Comparison of ENCODE assay signal across 7 cellular contexts in genomic region chr9:35791321-35791921, GRCh38. TPM values are rescaled to one million over a fixed set of nuclear protein-coding genes. Genes with fewer than 3 reads are reported as not detected.
DNase-seq lines count a peak whose midpoint lies in the region; ATAC-seq, FAIRE-seq and TF ChIP-seq lines count a peak whose summit lies in the region.

Gene NPR2, plus strand, starts transcription at chr9:35791591. Its CDS starts 818 bp downstream, at chr9:35792409.

- peak within 1 kb of the TSS; percentile 30 for H3K4ac ChIP-seq in H1 (replicated peaks; ENCODE audit: insufficient read length, low read depth, low read length)

- peak within 1 kb of the TSS; percentile 78 for H3K18ac ChIP-seq in H1 (ENCODE audit: extremely low read depth, low read length)

- H3K4me3 ChIP-seq in OCI-LY3 (ENCODE audit: low read length) (peak within 1 kb of the TSS; percentile 66), H1 (ENCODE audit: extremely low read depth in 1 of 4, insufficient read depth in 2 of 4, low read depth in 3 of 4, low read length in 4 of 4) (peak within 1 kb of the TSS; percentile 52 to 67 (median 60)), lung (peak within 1 kb of the TSS; percentile 35), thoracic aorta (peak within 1 kb of the TSS; percentile 77)

- peak within 1 kb of the TSS; percentile 17 for H4K91ac ChIP-seq in H1 (replicated peaks; ENCODE audit: insufficient read length, low read length)

- no peak within 1 kb of the TSS for H3K14ac ChIP-seq in H1 (ENCODE audit: insufficient read length)

- CTCF ChIA-PET in H1 (lab: Charles Lee; ENCODE audit: partially characterized antibody), result interaction anchor here (0.9 to 2.6 kb wide), 8 partner anchors 12 to 91 kb away, joined by 3 to 26 read pairs (median 4); partner anchors contain the start of genes HINT2 and SPAG8

- H4K20me1 ChIP-seq in OCI-LY3 (ENCODE audit: insufficient read depth, low read length), result no peaks in the 10 kb centered on the region
- H4K20me1 ChIP-seq in H1 (replicated peaks in 1 of 2; ENCODE audit: control insufficient read depth in 1 of 2, insufficient read depth in 2 of 2, low read length in 2 of 2), result no peaks in the 10 kb centered on the region

- ATAC-seq in lung (ENCODE audit: insufficient read depth, low FRiP score) (peak; percentile 23), thoracic aorta (ENCODE audit: insufficient number of reproducible peaks, low FRiP score, low read depth) (no peak), GM18909 (IDR thresholded peaks at IDR 0.05; ENCODE audit: poor library complexity, unreplicated experiment) (no peak), HG02938 (IDR thresholded peaks at IDR 0.05; ENCODE audit: unreplicated experiment) (no peak)

- no peak within 1 kb of the TSS; the same call in 1 of the 2 replicates for H2BK5ac ChIP-seq in H1 (ENCODE audit: low read depth, low read length)

- no peak within 1 kb of the TSS for H3K56ac ChIP-seq in H1 (replicated peaks; ENCODE audit: insufficient read length, low read depth, low read length)

- no peak for TF ChIP-seq CTCF in OCI-LY3 (IDR thresholded peaks at IDR 0.05; ENCODE audit: low read depth, low read length)
- TF ChIP-seq CTCF in H1 (IDR thresholded peaks at IDR 0.05; ENCODE audit: control extremely low read depth in 1 of 3, insufficient read depth in 1 of 3, low read depth in 1 of 3, low read length in 3 of 3), result no peak
- no peak for TF ChIP-seq CTCF in lung (IDR thresholded peaks at IDR 0.05; ENCODE audit: control extremely low read depth, extremely low read depth)
- no peak for TF ChIP-seq CTCF in thoracic aorta (IDR thresholded peaks at IDR 0.05)

- H4K8ac ChIP-seq in H1 (ENCODE audit: extremely low read depth, insufficient read depth, low read length), result peak within 1 kb of the TSS; percentile 85

- no peak within 1 kb of the TSS for H2BK20ac ChIP-seq in H1 (ENCODE audit: low read length)

- 0% methylated on average over 4 of the region's 62 CpGs; no CpG with 5 or more reads in 1 of the 2 experiments for WGBS in H1 (ENCODE audit: extremely low coverage in 1 of 2, insufficient coverage in 1 of 2, insufficient read length in 1 of 2, insufficient replicate concordance in 2 of 2, low coverage in 1 of 2, low lambda C conversion rate in 2 of 2, missing lambda C conversion rate in 1 of 2), 2 experiments
- 17 to 22% methylated on average over 30 to 61 of the region's 62 CpGs for WGBS in lung, 2 donors

- TF ChIP-seq RAD21 in H1 (IDR thresholded peaks at IDR 0.05 in 1 of 2, conservative IDR thresholded peaks at IDR 0.05 in 1 of 2; ENCODE audit: low read depth in 2 of 2, low read length in 2 of 2), result no peak

- H3K4me1 ChIP-seq in OCI-LY3 (ENCODE audit: low read length) (peaks cover 37% of the 10 kb centered on the region), H1 (replicated peaks in 1 of 4; ENCODE audit: control insufficient read depth in 3 of 4, insufficient read depth in 4 of 4, low read length in 3 of 4) (peaks cover 5 to 13% (median 7%) of the 10 kb centered on the region in 4 experiments; a peak in 6 of 7 replicates), lung (ENCODE audit: control insufficient read depth in 2 of 2, insufficient read depth in 2 of 2, low read length in 2 of 2) (peaks cover 0 to 14% of the 10 kb centered on the region in 2 donors), thoracic aorta (ENCODE audit: control insufficient read depth in 1 of 2, low read depth in 2 of 2) (peaks cover 19 to 46% of the 10 kb centered on the region in 2 donors)

- TF ChIP-seq POLR2A in H1 (IDR thresholded peaks at IDR 0.05; ENCODE audit: control extremely low read depth in 1 of 2, low read depth in 2 of 2, low read length in 2 of 2), result 0 out of 3 replicates have a peak, but pooled peaks of 1 of the 2 experiments have one; percentile 32

- no peaks in the 10 kb centered on the region for H3K79me2 ChIP-seq in OCI-LY3 (ENCODE audit: low read length)
- no peaks in the 10 kb centered on the region for H3K79me2 ChIP-seq in H1 (ENCODE audit: control insufficient read depth in 1 of 2, insufficient read depth in 2 of 2, low read length in 2 of 2)

- FAIRE-seq in H1 (lab: Jason Lieb, UNC), result no peak

- H2AFZ ChIP-seq in OCI-LY3 (ENCODE audit: low read depth, low read length) (no peak within 1 kb of the TSS), H1 (ENCODE audit: low read length) (peak within 1 kb of the TSS; percentile 69)

- no peak for TF ChIP-seq EP300 in H1 (IDR thresholded peaks at IDR 0.05; ENCODE audit: borderline replicate concordance in 1 of 2, low read depth in 2 of 2, low read length in 2 of 2)

- H3K9ac ChIP-seq in OCI-LY3 (ENCODE audit: low read length) (no peak within 1 kb of the TSS), H1 (replicated peaks in 1 of 4; ENCODE audit: extremely low read depth in 1 of 4, low read depth in 3 of 4, low read length in 3 of 4) (peak within 1 kb of the TSS in 3 of 4 experiments; percentile 34 to 62 (median 41); a peak in 5 of 7 replicates)

- H3K27ac ChIP-seq in OCI-LY3 (ENCODE audit: low read length) (no peak within 1 kb of the TSS), H1 (ENCODE audit: low read depth, low read length) (no peak within 1 kb of the TSS), lung (ENCODE audit: low read depth in 1 of 2, low read length in 1 of 2) (peak within 1 kb of the TSS; percentile 67 to 78), thoracic aorta (peak within 1 kb of the TSS; percentile 69 to 80)

- no peak within 1 kb of the TSS for H2BK120ac ChIP-seq in H1 (replicated peaks; ENCODE audit: low read depth, low read length)

- peak within 1 kb of the TSS; percentile 81; the same call in 1 of the 2 replicates for H2BK15ac ChIP-seq in H1 (ENCODE audit: low read length)

- H2BK12ac ChIP-seq in H1 (ENCODE audit: low read depth, low read length), result peak within 1 kb of the TSS; percentile 50; the same call in 1 of the 2 replicates

- no peak within 1 kb of the TSS for H2AK5ac ChIP-seq in H1 (ENCODE audit: low read depth, low read length)

- H3K27me3 ChIP-seq in OCI-LY3 (ENCODE audit: low read depth, low read length), result no peaks in the 10 kb centered on the region
- H3K27me3 ChIP-seq in H1 (replicated peaks in 1 of 4; ENCODE audit: control insufficient read depth in 3 of 4, extremely low read depth in 1 of 4, insufficient read depth in 3 of 4, low read length in 3 of 4), result peaks cover 0 to 10% (median 0%) of the 10 kb centered on the region in 4 experiments; a peak in 4 of 7 replicates
- no peaks in the 10 kb centered on the region for H3K27me3 ChIP-seq in lung (ENCODE audit: control insufficient read depth, insufficient read depth)
- H3K27me3 ChIP-seq in thoracic aorta (replicated peaks; ENCODE audit: insufficient read depth), result no peaks in the 10 kb centered on the region

- H3K4me2 ChIP-seq in OCI-LY3 (ENCODE audit: low read length) (peak within 1 kb of the TSS; percentile 51), H1 (ENCODE audit: insufficient read depth in 1 of 2, low read depth in 2 of 2, low read length in 2 of 2) (peak within 1 kb of the TSS; percentile 46 to 91)

- no peaks in the 10 kb centered on the region for H3K79me1 ChIP-seq in H1 (ENCODE audit: low read depth, low read length)

- no peaks in the 10 kb centered on the region for H3K9me3 ChIP-seq in OCI-LY3 (ENCODE audit: insufficient read depth, low read length)
- no peaks in the 10 kb centered on the region for H3K9me3 ChIP-seq in H1 (ENCODE audit: insufficient read depth in 2 of 2, low read depth in 1 of 2, low read length in 1 of 2)
- H3K9me3 ChIP-seq in lung (ENCODE audit: control insufficient read depth in 2 of 2, insufficient read depth in 1 of 2, low read length in 1 of 2), result no peaks in the 10 kb centered on the region
- H3K9me3 ChIP-seq in thoracic aorta, result no peaks in the 10 kb centered on the region

- peak in 1 of 2 experiments; percentile 70 for DNase-seq in H1 (ENCODE audit: low read depth in 1 of 2, low spot score in 2 of 2)
- DNase-seq in lung (ENCODE audit: low spot score), result no peak
- no peak for DNase-seq in thoracic aorta (ENCODE audit: low spot score)
- DNase-seq in NOMO-1 treated with DMSO at 0.1 percent for 48 hours (lab: John Stamatoyannopoulos, UW; ENCODE audit: unreplicated experiment), result no peak

- no peaks in the 10 kb centered on the region for H3K36me3 ChIP-seq in OCI-LY3 (replicated peaks; ENCODE audit: low read depth, low read length)
- no peaks in the 10 kb centered on the region for H3K36me3 ChIP-seq in H1 (ENCODE audit: control insufficient read depth in 2 of 4, insufficient read depth in 4 of 4, low read length in 3 of 4)
- no peaks in the 10 kb centered on the region for H3K36me3 ChIP-seq in lung (ENCODE audit: control insufficient read depth in 2 of 2, insufficient read depth in 2 of 2, low read length in 2 of 2)
- no peaks in the 10 kb centered on the region for H3K36me3 ChIP-seq in thoracic aorta

- H3K23me2 ChIP-seq in H1 (ENCODE audit: low read depth, low read length), result peaks cover 5% of the 10 kb centered on the region; the same call in 1 of the 2 replicates

- H4K5ac ChIP-seq in H1 (ENCODE audit: insufficient read length, low read depth, low read length), result peak within 1 kb of the TSS; percentile 70

- POLR2A ChIA-PET in H1 (lab: Charles Lee; ENCODE audit: partially characterized antibody), result interaction anchor here (0.9 to 3.9 kb wide), 5 partner anchors 13 to 52 kb away, joined by 3 to 38 read pairs (median 4); partner anchors contain the start of genes FAM221B, HINT2, SPAG8 and TMEM8B

- no peak within 1 kb of the TSS for H3K23ac ChIP-seq in H1 (ENCODE audit: insufficient read length)

TF ChIP-seq in H1, 55 proteins besides CTCF, POLR2A, EP300 and RAD21:
- TF ChIP-seq KDM4A (IDR thresholded peaks at IDR 0.05; ENCODE audit: low read depth, low read length, severe bottlenecking), result peak; percentile 54
- no peak for TF ChIP-seq ASH2L (IDR thresholded peaks at IDR 0.05; ENCODE audit: low read length)
TF ChIP-seq in H1: peak in this region for 1.

RNA-seq across cellular contexts. Expression of gene NPR2, which starts in this region (rescaled TPM):
- 11.0 and 14.3 TPM in 2 replicates for total RNA-seq in H1 (2021; fragmentation: NEBNext Ultra II Directional; extraction: Animal tissue kit (Norgen Biotek cat#: 25700))
- 13.7 and 17.0 TPM in 2 replicates for polyA plus RNA-seq in H1 (2011; rRNA removed)
- 16.9 TPM for polyA plus RNA-seq in H1 (2011; cell fraction: cytosol; rRNA removed)
- 57.4 TPM for polyA plus RNA-seq in H1 (2011; cell fraction: nucleus; rRNA removed)
- 13.6 to 19.4 TPM (median 17.1 TPM) in 4 replicates for polyA plus RNA-seq in H1 (2012, experiment 1 of 2)
- 7.2 TPM for polyA plus RNA-seq in H1 (2012, experiment 2 of 2)
- 17.2 TPM for polyA plus RNA-seq in H1 (2013, experiment 1 of 2)
- polyA plus RNA-seq in H1 (2013, experiment 2 of 2), result 16.5 TPM
- polyA minus RNA-seq in H1 (2011; rRNA and poly(A)+ RNA removed), result 8.9 and 11.9 TPM in 2 replicates
- 6.8 TPM for polyA minus RNA-seq in H1 (2011; cell fraction: cytosol; rRNA and poly(A)+ RNA removed)
- 12.2 TPM for polyA minus RNA-seq in H1 (2011; cell fraction: nucleus; rRNA and poly(A)+ RNA removed)
- total RNA-seq in lung, result 10 to 100 TPM; 16.0 to 16.1 TPM
- polyA plus RNA-seq in lung, result 10 to 100 TPM in 1 of 2 donors, 1 to 10 TPM in 1; 6.2 to 11.1 TPM
- total RNA-seq in thoracic aorta, result 10 to 100 TPM; 30.8 to 38.2 TPM

Comparison
In these comparisons a context has a peak if more than half of its experiments do, and no peak if none do; other contexts are left out.
1. H3K27ac ChIP-seq: peak in lung (2 of 2) and thoracic aorta (2 of 2); none in OCI-LY3 (single experiment) and H1 (single experiment).
2. Peak in every context shown above with its lines, with median percentiles within 50 percentile points of each other: H3K4me3 ChIP-seq.